35 cellular contexts compared by ENCODE assay signal in genomic region chr7:32228601-32229000, GRCh38.
"Had no signal": no experiment of that assay in that cellular context is flagged by ENCODE, and none has a peak within 500 bp of the region (broad histone marks: within the 10 kb centered on the region; RNA-seq: fewer than 3 reads in every experiment).

No MANE protein-coding gene starts in this region.

- H3K4me3 Mint-ChIP-seq: activated B cell treated with CpG ODN at 0.5 μM for 24 hours; activated CD8-positive, alpha-beta T cell treated with anti-CD3 and anti-CD28 coated beads for 36 hours; activated naive CD4-positive, alpha-beta T cell treated with anti-CD3 and anti-CD28 coated beads, Interleukin-2, amount 10 ng/mL, durations not matched to agents 7 days and 5 days; activated naive CD8-positive, alpha-beta T cell treated with anti-CD3 and anti-CD28 coated beads, Interleukin-2, amount 10 ng/mL, durations not matched to agents 7 days and 5 days; activated T-cell treated with anti-CD3 and anti-CD28 coated beads, Interleukin-2, amount 50 U/mL, for 4 hours; activated T-helper 17 cell treated with anti-CD3 and anti-CD28 coated beads, Interleukin-2, amount 50 U/mL, for 72 hours; brain; dendritic cell treated with granulocyte-macrophage colony-stimulating factor and Interleukin-4, amounts not matched to agents 40 ng/mL and 50 ng/mL, for 4 days; effector memory CD8-positive, alpha-beta T cell; T-helper 17 cell; T-helper 2 cell treated with Interferon-gamma antibody and Interleukin-4, amounts not matched to agents 5 μg/mL and 100 μg/mL, for 36 hours had no signal

- H3K4me3 ChIP-seq: ascending aorta, breast epithelium, cardiac muscle cell, colonic mucosa, dorsolateral prefrontal cortex, esophagus squamous epithelium had no signal

- H3K27ac Mint-ChIP-seq: activated B cell treated with CpG ODN at 0.5 μM for 24 hours; activated CD8-positive, alpha-beta T cell treated with anti-CD3 and anti-CD28 coated beads for 36 hours; activated naive CD4-positive, alpha-beta T cell treated with anti-CD3 and anti-CD28 coated beads, Interleukin-2, amount 10 ng/mL, durations not matched to agents 7 days and 5 days; activated naive CD4-positive, alpha-beta T cell treated with anti-CD3 and anti-CD28 coated beads, Interleukin-2, amount 50 U/mL, for 72 hours; activated naive CD8-positive, alpha-beta T cell treated with anti-CD3 and anti-CD28 coated beads, Interleukin-2, amount 10 ng/mL, durations not matched to agents 7 days and 5 days; activated T-helper 17 cell treated with anti-CD3 and anti-CD28 coated beads, Interleukin-2, amount 50 U/mL, for 72 hours; brain; dendritic cell treated with granulocyte-macrophage colony-stimulating factor and Interleukin-4, amounts not matched to agents 40 ng/mL and 50 ng/mL, for 4 days; effector memory CD8-positive, alpha-beta T cell; T-helper 17 cell; T-helper 2 cell treated with Interferon-gamma antibody and Interleukin-4, amounts not matched to agents 5 μg/mL and 100 μg/mL, for 36 hours had no signal

- H3K27ac ChIP-seq: ascending aorta, breast epithelium, cardiac muscle cell, colonic mucosa, dorsolateral prefrontal cortex, epithelial cell of prostate, esophagus squamous epithelium, WERI-Rb-1 had no signal

- ATAC-seq: activated CD4-positive, CD25-positive, alpha-beta regulatory T cell treated with anti-CD3 and anti-CD28 coated beads, Interleukin-2, amount 50 U/mL, for 24 hours; activated CD8-positive, alpha-beta T cell treated with anti-CD3 and anti-CD28 coated beads for 36 hours; activated naive CD4-positive, alpha-beta T cell treated with anti-CD3 and anti-CD28 coated beads, Interleukin-2, amount 50 U/mL, for 72 hours; activated T-cell treated with anti-CD3 and anti-CD28 coated beads, Interleukin-2, amount 50 U/mL, for 4 hours; activated T-helper 17 cell treated with anti-CD3 and anti-CD28 coated beads, Interleukin-2, amount 50 U/mL, for 72 hours; effector memory CD8-positive, alpha-beta T cell; T-helper 17 cell had no signal

- H3K27me3 ChIP-seq: ascending aorta, breast epithelium, cardiac muscle cell, colonic mucosa, esophagus squamous epithelium had no signal

- H3K4me1 Mint-ChIP-seq: activated B cell treated with CpG ODN at 0.5 μM for 24 hours; activated naive CD4-positive, alpha-beta T cell treated with anti-CD3 and anti-CD28 coated beads, Interleukin-2, amount 10 ng/mL, durations not matched to agents 7 days and 5 days; activated naive CD8-positive, alpha-beta T cell treated with anti-CD3 and anti-CD28 coated beads, Interleukin-2, amount 10 ng/mL, durations not matched to agents 7 days and 5 days; activated T-helper 17 cell treated with anti-CD3 and anti-CD28 coated beads, Interleukin-2, amount 50 U/mL, for 72 hours; brain; T-helper 17 cell had no signal

- H3K27me3 Mint-ChIP-seq: activated B cell treated with CpG ODN at 0.5 μM for 24 hours; activated CD8-positive, alpha-beta T cell treated with anti-CD3 and anti-CD28 coated beads for 36 hours; activated naive CD4-positive, alpha-beta T cell treated with anti-CD3 and anti-CD28 coated beads, Interleukin-2, amount 10 ng/mL, durations not matched to agents 7 days and 5 days; activated naive CD8-positive, alpha-beta T cell treated with anti-CD3 and anti-CD28 coated beads, Interleukin-2, amount 10 ng/mL, durations not matched to agents 7 days and 5 days; activated T-helper 17 cell treated with anti-CD3 and anti-CD28 coated beads, Interleukin-2, amount 50 U/mL, for 72 hours; dendritic cell treated with granulocyte-macrophage colony-stimulating factor and Interleukin-4, amounts not matched to agents 40 ng/mL and 50 ng/mL, for 4 days; T-helper 17 cell had no signal

- H3K9me3 Mint-ChIP-seq: activated naive CD8-positive, alpha-beta T cell treated with anti-CD3 and anti-CD28 coated beads, Interleukin-2, amount 10 ng/mL, durations not matched to agents 7 days and 5 days; activated T-cell treated with anti-CD3 and anti-CD28 coated beads, Interleukin-2, amount 50 U/mL, for 4 hours; activated T-helper 17 cell treated with anti-CD3 and anti-CD28 coated beads, Interleukin-2, amount 50 U/mL, for 72 hours; dendritic cell treated with granulocyte-macrophage colony-stimulating factor and Interleukin-4, amounts not matched to agents 40 ng/mL and 50 ng/mL, for 4 days; T-helper 2 cell treated with Interferon-gamma antibody and Interleukin-4, amounts not matched to agents 5 μg/mL and 100 μg/mL, for 36 hours had no signal

- H3K4me1 ChIP-seq: ascending aorta, breast epithelium, colonic mucosa, esophagus squamous epithelium had no signal

- FAIRE-seq: endometrium, endothelial cell of umbilical vein had no signal

- DNase-seq: activated B cell treated with CpG ODN at 0.5 μM for 24 hours; activated CD4-positive, alpha-beta T cell treated with anti-CD3 and anti-CD28 coated beads for 48 hours; activated CD4-positive, alpha-beta T cell treated with anti-CD3 and anti-CD28 coated beads, Interleukin-2, amount 50 U/mL, for 1 hour; activated CD4-positive, alpha-beta T cell treated with anti-CD3 and anti-CD28 coated beads, Interleukin-2, amount 50 U/mL, for 48 hours; activated CD8-positive, alpha-beta memory T cell treated with anti-CD3 and anti-CD28 coated beads for 24 hours; activated CD8-positive, alpha-beta T cell treated with anti-CD3 and anti-CD28 coated beads for 36 hours; activated effector memory CD4-positive, alpha-beta T cell treated with anti-CD3 and anti-CD28 coated beads, Interleukin-2, amount 50 U/mL, for 16 hours; activated naive CD4-positive, alpha-beta T cell treated with anti-CD3 and anti-CD28 coated beads, Interleukin-2, amount 10 ng/mL, durations not matched to agents 7 days and 5 days; activated naive CD8-positive, alpha-beta T cell treated with anti-CD3 and anti-CD28 coated beads, Interleukin-2, amount 10 ng/mL, durations not matched to agents 7 days and 5 days; activated T-cell treated with anti-CD3 and anti-CD28 coated beads, Interleukin-2, amount 50 U/mL, for 4 hours; central memory CD4-positive, alpha-beta T cell; cerebellar nuclear complex; colonic mucosa; dorsolateral prefrontal cortex; effector CD4-positive, alpha-beta T cell; effector memory CD8-positive, alpha-beta T cell; esophagus squamous epithelium; foreskin melanocyte; head of caudate nucleus; T-helper 1 cell; T-helper 17 cell; T1000; WERI-Rb-1 had no signal

- H3K36me3 Mint-ChIP-seq: activated naive CD4-positive, alpha-beta T cell treated with anti-CD3 and anti-CD28 coated beads, Interleukin-2, amount 10 ng/mL, durations not matched to agents 7 days and 5 days; activated naive CD4-positive, alpha-beta T cell treated with anti-CD3 and anti-CD28 coated beads, Interleukin-2, amount 50 U/mL, for 72 hours; activated naive CD8-positive, alpha-beta T cell treated with anti-CD3 and anti-CD28 coated beads, Interleukin-2, amount 10 ng/mL, durations not matched to agents 7 days and 5 days; brain had no signal

- H3K36me3 ChIP-seq: ascending aorta, breast epithelium, cardiac muscle cell, colonic mucosa, esophagus squamous epithelium, WERI-Rb-1 had no signal

- H3K9me3 ChIP-seq: ascending aorta, colonic mucosa had no signal
